ENCODE assay signal across 1 cellular context in genomic region chr18:3245853-3246635, GRCh38.
A peak's percentile ranks its signal among the peaks of the same experiment; 100 is the strongest.
TF ChIP-seq lines count a peak whose summit lies in the region.

No MANE protein-coding gene starts in this region.

TF ChIP-seq in HepG2, 621 proteins besides CTCF, POLR2A, EP300 and RAD21 (continued from another document and continues in another):
- TF ChIP-seq GFI1 (CRISPR knock-in tag; IDR thresholded peaks at IDR 0.05; ENCODE audit: borderline replicate concordance) (0 out of 2 replicates have a peak, but pooled peaks have one; percentile 46), AFF4 (CRISPR knock-in tag; IDR thresholded peaks at IDR 0.05) (0 out of 2 replicates have a peak, but pooled peaks have one; percentile 80), ZSCAN31 (CRISPR knock-in tag; IDR thresholded peaks at IDR 0.05; ENCODE audit: low read depth) (no peak; the same call in 1 of the 2 replicates), RAD51 (IDR thresholded peaks at IDR 0.05; ENCODE audit: borderline replicate concordance) (no peak), CREBL2 (CRISPR knock-in tag; IDR thresholded peaks at IDR 0.05; ENCODE audit: borderline replicate concordance) (no peak), ZNF724P (CRISPR knock-in tag; IDR thresholded peaks at IDR 0.05; ENCODE audit: borderline replicate concordance) (no peak), ZNF414 (CRISPR knock-in tag; IDR thresholded peaks at IDR 0.05) (0 out of 2 replicates have a peak, but pooled peaks have one; percentile 36), ZFP90 (CRISPR knock-in tag; IDR thresholded peaks at IDR 0.05; ENCODE audit: borderline replicate concordance) (no peak; the same call in 1 of the 2 replicates), ZNF597 (CRISPR knock-in tag; IDR thresholded peaks at IDR 0.05) (no peak), CBX5 (CRISPR knock-in tag; IDR thresholded peaks at IDR 0.05; ENCODE audit: borderline replicate concordance) (peak; percentile 88; the same call in 1 of the 2 replicates), ZMYM3 (CRISPR knock-in tag; IDR thresholded peaks at IDR 0.05) (peak; percentile 47; the same call in 1 of the 2 replicates), TRIM24 (CRISPR knock-in tag; IDR thresholded peaks at IDR 0.05) (no peak), ELF1 (CRISPR knock-in tag; IDR thresholded peaks at IDR 0.05) (peak; percentile 56; the same call in 1 of the 2 replicates), HOXA3 (CRISPR knock-in tag; IDR thresholded peaks at IDR 0.05) (peak; percentile 40; the same call in 1 of the 2 replicates), ZNF607 (CRISPR knock-in tag; IDR thresholded peaks at IDR 0.05; ENCODE audit: borderline replicate concordance) (peak; percentile 71; the same call in 1 of the 2 replicates), LRRFIP1 (CRISPR knock-in tag; conservative IDR thresholded peaks at IDR 0.05) (no peak), DZIP1 (CRISPR knock-in tag; IDR thresholded peaks at IDR 0.05) (no peak), ZNF557 (CRISPR knock-in tag; IDR thresholded peaks at IDR 0.05) (0 out of 2 replicates have a peak, but pooled peaks have one; percentile 30), ZNF124 (CRISPR knock-in tag; IDR thresholded peaks at IDR 0.05) (peak; percentile 73; the same call in 1 of the 2 replicates), NAIF1 (CRISPR knock-in tag; IDR thresholded peaks at IDR 0.05; ENCODE audit: borderline replicate concordance) (peak; percentile 74; the same call in 1 of the 2 replicates), TGIF2 (CRISPR knock-in tag; IDR thresholded peaks at IDR 0.05) (peak; percentile 64; the same call in 1 of the 2 replicates), ZNF580 (CRISPR knock-in tag; IDR thresholded peaks at IDR 0.05; ENCODE audit: borderline replicate concordance, low read depth) (0 out of 2 replicates have a peak, but pooled peaks have one; percentile 28), ZNF740 (CRISPR knock-in tag; IDR thresholded peaks at IDR 0.05) (no peak), ZNF44 (CRISPR knock-in tag; IDR thresholded peaks at IDR 0.05) (peak; percentile 65; the same call in 1 of the 2 replicates), MAFF (IDR thresholded peaks at IDR 0.05; ENCODE audit: low read depth, low read length) (0 out of 2 replicates have a peak, but pooled peaks have one; percentile 7), ISL2 (CRISPR knock-in tag; IDR thresholded peaks at IDR 0.05) (peak; percentile 79), ZBTB38 (CRISPR knock-in tag; IDR thresholded peaks at IDR 0.05) (peak; percentile 93), ZNF12 (CRISPR knock-in tag; IDR thresholded peaks at IDR 0.05) (peak; percentile 13; the same call in 1 of the 2 replicates), FOXO4 (CRISPR knock-in tag; conservative IDR thresholded peaks at IDR 0.05) (0 out of 2 replicates have a peak, but pooled peaks have one; percentile 79), ZC3H13 (CRISPR knock-in tag; IDR thresholded peaks at IDR 0.05) (peak; percentile 89), SP140L (CRISPR knock-in tag; IDR thresholded peaks at IDR 0.05; ENCODE audit: borderline replicate concordance) (peak; percentile 87; the same call in 1 of the 2 replicates), ZNF672 (CRISPR knock-in tag; IDR thresholded peaks at IDR 0.05) (no peak), ZNF639 (CRISPR knock-in tag; conservative IDR thresholded peaks at IDR 0.05) (peak; percentile 62; the same call in 1 of the 2 replicates), THAP8 (CRISPR knock-in tag; IDR thresholded peaks at IDR 0.05; ENCODE audit: borderline replicate concordance) (no peak), KDM1A (CRISPR knock-in tag; IDR thresholded peaks at IDR 0.05) (no peak), GATAD1 (CRISPR knock-in tag; IDR thresholded peaks at IDR 0.05) (peak; percentile 58; the same call in 1 of the 2 replicates), NFRKB (IDR thresholded peaks at IDR 0.05) (no peak), ZNF576 (CRISPR knock-in tag; IDR thresholded peaks at IDR 0.05) (no peak), ZUFSP (CRISPR knock-in tag; IDR thresholded peaks at IDR 0.05; ENCODE audit: borderline replicate concordance) (no peak), KDM3A (CRISPR knock-in tag; IDR thresholded peaks at IDR 0.05; ENCODE audit: low read depth) (peak; percentile 95), KAT2B (IDR thresholded peaks at IDR 0.05; ENCODE audit: borderline replicate concordance, low read depth, low read length) (no peak)
